ENCODE assay signal across 22 cellular contexts in the genomic region with DNA sequence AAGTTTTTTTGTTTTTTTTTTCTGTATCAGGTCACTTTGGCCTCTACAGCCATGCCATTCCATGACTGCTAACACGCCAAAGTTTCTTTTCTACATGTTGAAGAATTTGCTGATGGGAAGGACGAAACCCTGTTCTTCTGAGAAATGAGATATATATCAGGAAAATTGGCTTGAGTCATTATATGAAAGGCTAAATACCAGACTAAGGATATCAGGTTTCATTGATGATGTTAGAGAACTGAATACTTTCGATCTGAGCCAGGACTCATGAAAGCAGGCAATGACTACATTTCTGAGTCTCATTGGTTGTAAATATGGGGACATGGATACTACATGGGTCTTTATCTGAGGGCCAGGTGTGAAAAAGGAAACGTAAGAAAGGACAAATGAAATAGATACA.
DNase-seq lines count a peak whose midpoint lies in the region; ATAC-seq and TF ChIP-seq lines count a peak whose summit lies in the region.
"Had no signal": no experiment of that assay in that cellular context is flagged by ENCODE, and none has a peak within 500 bp of the region (broad histone marks: within the 10 kb centered on the region; RNA-seq: fewer than 3 reads in every experiment).

No MANE protein-coding gene starts in this region.

- ATAC-seq in HG03097 (IDR thresholded peaks at IDR 0.05; ENCODE audit: low FRiP score, unreplicated experiment), result no peak
- ATAC-seq: gastroesophageal sphincter; stimulated activated naive B cell treated with anti-CD40 and anti-IgM and Interleukin-4, amounts not matched to agents 10 μg/mL and 1 μg/mL and 100 μg/mL, for 72 hours had no signal

- DNase-seq in DMS53 (lab: John Stamatoyannopoulos, UW), result peak; percentile 2
- DNase-seq in DMS53 treated with DMSO at 0.1 percent for 48 hours (lab: John Stamatoyannopoulos, UW; ENCODE audit: unreplicated experiment), result no peak
- DNase-seq in NCI-H526 treated with DMSO at 0.1 percent for 48 hours (lab: John Stamatoyannopoulos, UW), result peak; percentile 80
- DNase-seq in choroid plexus epithelial cell (ENCODE audit: low read depth), result peak; percentile 87
- DNase-seq in renal cortical epithelial cell (ENCODE audit: low read depth), result peak; percentile 8
- DNase-seq in activated naive CD4-positive, alpha-beta T cell treated with anti-CD3 and anti-CD28 coated beads, Interleukin-2, amount 50 U/mL, for 16 hours, result no peak
- no peak for DNase-seq in NCI-H128 (lab: John Stamatoyannopoulos, UW; ENCODE audit: unreplicated experiment)
- DNase-seq: activated CD4-positive, alpha-beta memory T cell treated with anti-CD3 and anti-CD28 coated beads for 36 hours; activated T-cell treated with anti-CD3 and anti-CD28 coated beads, Interleukin-2, amount 50 U/mL, for 24 hours; CD4-positive, alpha-beta memory T cell; DND-41; effector memory CD4-positive, alpha-beta T cell; GOT3; Kasumi-1; left ventricle myocardium superior; NCI-H1436 treated with DMSO at 0.1 percent for 48 hours; NCI-H510A; stimulated activated naive B cell treated with anti-CD40 and anti-IgM and Interleukin-4, amounts not matched to agents 10 μg/mL and 1 μg/mL and 100 μg/mL, for 72 hours; SW 1271 had no signal

- no peak for TF ChIP-seq CTCF in choroid plexus epithelial cell (conservative IDR thresholded peaks at IDR 0.05; ENCODE audit: low read depth, low read length)

- no peak overlapping the region for H3K4me3 ChIP-seq in choroid plexus epithelial cell (ENCODE audit: low read depth, low read length)
- H3K4me3 ChIP-seq: gastroesophageal sphincter, upper lobe of left lung had no signal

Comparison
In these comparisons a context has a peak if more than half of its experiments do, and no peak if none do; other contexts are left out.
1. DNase-seq: peak in DMS53 (single experiment), NCI-H526 treated with DMSO at 0.1 percent for 48 hours (single experiment), choroid plexus epithelial cell (single experiment) and renal cortical epithelial cell (single experiment); none in DMS53 treated with DMSO at 0.1 percent for 48 hours (single experiment), activated naive CD4-positive, alpha-beta T cell treated with anti-CD3 and anti-CD28 coated beads, Interleukin-2, amount 50 U/mL, for 16 hours (single experiment) and NCI-H128 (single experiment).